In genomic region chr5:21918451-21918850, GRCh38 we compare ENCODE assay signal across 23 cellular contexts.
"Had no signal": no experiment of that assay in that cellular context is flagged by ENCODE, and none has a peak within 500 bp of the region (broad histone marks: within the 10 kb centered on the region; RNA-seq: fewer than 3 reads in every experiment).

No MANE protein-coding gene starts in this region.

- H3K4me3 Mint-ChIP-seq: activated CD8-positive, alpha-beta T cell treated with anti-CD3 and anti-CD28 coated beads, Interleukin-2, amount 10 ng/mL, durations not matched to agents 7 days and 5 days; activated naive CD8-positive, alpha-beta T cell treated with anti-CD3 and anti-CD28 coated beads, Interleukin-2, amount 10 ng/mL, durations not matched to agents 7 days and 5 days had no signal

- H3K27me3 Mint-ChIP-seq: activated naive CD8-positive, alpha-beta T cell treated with anti-CD3 and anti-CD28 coated beads, Interleukin-2, amount 10 ng/mL, durations not matched to agents 7 days and 5 days had no signal

- H3K4me1 Mint-ChIP-seq: activated naive CD8-positive, alpha-beta T cell treated with anti-CD3 and anti-CD28 coated beads, Interleukin-2, amount 10 ng/mL, durations not matched to agents 7 days and 5 days had no signal

- H3K27ac Mint-ChIP-seq: activated CD8-positive, alpha-beta T cell treated with anti-CD3 and anti-CD28 coated beads, Interleukin-2, amount 10 ng/mL, durations not matched to agents 7 days and 5 days; activated naive CD8-positive, alpha-beta T cell treated with anti-CD3 and anti-CD28 coated beads, Interleukin-2, amount 10 ng/mL, durations not matched to agents 7 days and 5 days had no signal

- DNase-seq: activated CD4-positive, alpha-beta T cell treated with anti-CD3 and anti-CD28 coated beads for 48 hours; activated CD4-positive, alpha-beta T cell treated with anti-CD3 and anti-CD28 coated beads, Interleukin-2, amount 50 U/mL, for 4 hours; activated CD4-positive, CD25-positive, alpha-beta regulatory T cell treated with anti-CD3 and anti-CD28 coated beads, Interleukin-2, amount 50 U/mL, for 72 hours; activated CD8-positive, alpha-beta memory T cell treated with anti-CD3 and anti-CD28 coated beads, Interleukin-2, amount 50 U/mL, for 48 hours; activated CD8-positive, alpha-beta T cell treated with anti-CD3 and anti-CD28 coated beads, Interleukin-2, amount 10 ng/mL, durations not matched to agents 7 days and 5 days; activated naive CD4-positive, alpha-beta T cell treated with anti-CD3 and anti-CD28 coated beads, Interleukin-2, amount 50 U/mL, for 16 hours; activated naive CD8-positive, alpha-beta T cell treated with anti-CD3 and anti-CD28 coated beads, Interleukin-2, amount 10 ng/mL, durations not matched to agents 7 days and 5 days; activated T-cell treated with anti-CD3 and anti-CD28 coated beads, Interleukin-2, amount 50 U/mL, for 1 hour; adrenal gland; anterior cingulate cortex; cerebellar nuclear complex; Karpas-422; MM.1S; NCI-H1105 treated with DMSO at 0.1 percent for 48 hours; NCI-H1436 treated with DMSO at 0.1 percent for 48 hours; NCI-H187; NCI-H345; NCI-H510A; NCI-H748 treated with DMSO at 0.1 percent for 48 hours; NK-92 treated with Interleukin-12 subunit alpha and Interleukin-12 subunit beta, amount 100 ng/mL, for 24 hours; Peyer's patch; SHP77 treated with DMSO at 0.1 percent for 48 hours; T-helper 1 cell had no signal

- H3K36me3 Mint-ChIP-seq: activated naive CD8-positive, alpha-beta T cell treated with anti-CD3 and anti-CD28 coated beads, Interleukin-2, amount 10 ng/mL, durations not matched to agents 7 days and 5 days had no signal

- H3K9me3 Mint-ChIP-seq: activated naive CD8-positive, alpha-beta T cell treated with anti-CD3 and anti-CD28 coated beads, Interleukin-2, amount 10 ng/mL, durations not matched to agents 7 days and 5 days had no signal
